In the genomic region with DNA sequence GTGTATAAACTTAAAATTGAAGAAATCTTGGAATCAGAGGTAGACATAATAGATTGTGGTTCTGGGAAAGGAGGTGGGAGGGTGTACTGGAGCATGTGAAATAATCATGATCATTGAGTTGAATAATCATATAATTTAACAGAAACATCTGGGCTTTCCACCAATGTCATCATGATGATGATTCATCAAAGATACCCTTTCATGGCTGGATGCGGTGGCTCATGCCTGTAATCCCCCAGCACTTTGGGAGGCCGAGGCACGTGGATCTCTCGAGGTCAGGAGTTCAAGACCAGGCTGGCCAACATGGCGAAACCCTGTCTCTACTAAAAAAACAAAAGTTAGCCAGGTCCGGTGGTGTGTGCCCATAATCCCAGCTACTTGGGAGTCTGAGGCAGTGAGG, we compare ENCODE assay signal across 1 cellular context.
TF ChIP-seq lines count a peak whose summit lies in the region.

No MANE protein-coding gene starts in this region.

TF ChIP-seq in HepG2, 621 proteins besides CTCF, POLR2A, EP300 and RAD21:
- peak; percentile 29; the same call in 1 of the 2 replicates for TF ChIP-seq FOSL2 (CRISPR knock-in tag; IDR thresholded peaks at IDR 0.05)
- TF ChIP-seq, protein P1, sequence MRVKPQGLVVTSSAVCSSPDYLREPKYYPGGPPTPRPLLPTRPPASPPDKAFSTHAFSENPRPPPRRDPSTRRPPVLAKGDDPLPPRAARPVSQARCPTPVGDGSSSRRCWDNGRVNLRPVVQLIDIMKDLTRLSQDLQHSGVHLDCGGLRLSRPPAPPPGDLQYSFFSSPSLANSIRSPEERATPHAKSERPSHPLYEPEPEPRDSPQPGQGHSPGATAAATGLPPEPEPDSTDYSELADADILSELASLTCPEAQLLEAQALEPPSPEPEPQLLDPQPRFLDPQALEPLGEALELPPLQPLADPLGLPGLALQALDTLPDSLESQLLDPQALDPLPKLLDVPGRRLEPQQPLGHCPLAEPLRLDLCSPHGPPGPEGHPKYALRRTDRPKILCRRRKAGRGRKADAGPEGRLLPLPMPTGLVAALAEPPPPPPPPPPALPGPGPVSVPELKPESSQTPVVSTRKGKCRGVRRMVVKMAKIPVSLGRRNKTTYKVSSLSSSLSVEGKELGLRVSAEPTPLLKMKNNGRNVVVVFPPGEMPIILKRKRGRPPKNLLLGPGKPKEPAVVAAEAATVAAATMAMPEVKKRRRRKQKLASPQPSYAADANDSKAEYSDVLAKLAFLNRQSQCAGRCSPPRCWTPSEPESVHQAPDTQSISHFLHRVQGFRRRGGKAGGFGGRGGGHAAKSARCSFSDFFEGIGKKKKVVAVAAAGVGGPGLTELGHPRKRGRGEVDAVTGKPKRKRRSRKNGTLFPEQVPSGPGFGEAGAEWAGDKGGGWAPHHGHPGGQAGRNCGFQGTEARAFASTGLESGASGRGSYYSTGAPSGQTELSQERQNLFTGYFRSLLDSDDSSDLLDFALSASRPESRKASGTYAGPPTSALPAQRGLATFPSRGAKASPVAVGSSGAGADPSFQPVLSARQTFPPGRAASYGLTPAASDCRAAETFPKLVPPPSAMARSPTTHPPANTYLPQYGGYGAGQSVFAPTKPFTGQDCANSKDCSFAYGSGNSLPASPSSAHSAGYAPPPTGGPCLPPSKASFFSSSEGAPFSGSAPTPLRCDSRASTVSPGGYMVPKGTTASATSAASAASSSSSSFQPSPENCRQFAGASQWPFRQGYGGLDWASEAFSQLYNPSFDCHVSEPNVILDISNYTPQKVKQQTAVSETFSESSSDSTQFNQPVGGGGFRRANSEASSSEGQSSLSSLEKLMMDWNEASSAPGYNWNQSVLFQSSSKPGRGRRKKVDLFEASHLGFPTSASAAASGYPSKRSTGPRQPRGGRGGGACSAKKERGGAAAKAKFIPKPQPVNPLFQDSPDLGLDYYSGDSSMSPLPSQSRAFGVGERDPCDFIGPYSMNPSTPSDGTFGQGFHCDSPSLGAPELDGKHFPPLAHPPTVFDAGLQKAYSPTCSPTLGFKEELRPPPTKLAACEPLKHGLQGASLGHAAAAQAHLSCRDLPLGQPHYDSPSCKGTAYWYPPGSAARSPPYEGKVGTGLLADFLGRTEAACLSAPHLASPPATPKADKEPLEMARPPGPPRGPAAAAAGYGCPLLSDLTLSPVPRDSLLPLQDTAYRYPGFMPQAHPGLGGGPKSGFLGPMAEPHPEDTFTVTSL (CRISPR knock-in tag; IDR thresholded peaks at IDR 0.05; ENCODE audit: borderline replicate concordance) = no peak
